In the genomic region with DNA sequence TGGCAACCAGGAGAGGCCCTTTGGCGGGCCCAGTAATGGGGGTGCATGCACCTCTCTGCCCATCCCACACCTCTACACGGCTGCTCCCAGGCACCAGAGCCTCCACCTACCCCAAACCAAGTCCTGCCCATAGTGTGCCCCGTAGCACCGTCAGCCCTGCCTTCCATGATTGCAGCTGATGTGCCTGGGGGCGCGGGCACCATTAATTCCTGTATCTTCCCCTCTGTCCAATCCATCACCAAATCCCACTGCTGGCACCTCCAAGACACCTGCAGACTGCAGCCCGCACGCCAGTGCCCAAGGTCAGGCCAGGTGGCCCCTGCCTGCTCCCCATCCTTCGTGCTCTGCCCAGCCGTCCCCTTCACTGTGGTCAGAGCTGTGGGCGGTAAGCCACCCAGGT, we compare ENCODE assay signal across 12 cellular contexts.
"Had no signal": no experiment of that assay in that cellular context is flagged by ENCODE, and none has a peak within 500 bp of the region (broad histone marks: within the 10 kb centered on the region; RNA-seq: fewer than 3 reads in every experiment).

No MANE protein-coding gene starts in this region.

- DNase-seq: effector CD4-positive, alpha-beta T cell; foreskin melanocyte; islet precursor cell; small intestine; stimulated activated CD4-positive, alpha-beta T cell treated with anti-CD3 and anti-CD28 coated beads, Interleukin-2, amount 100 ng/mL, for 48 hours; stimulated activated naive CD4-positive, alpha-beta T cell treated with Interleukin-2 at 50 U/mL for 16 hours; trophoblast cell had no signal

- H3K9me3 Mint-ChIP-seq: nephron had no signal

- H3K4me3 ChIP-seq: coronary artery, heart left ventricle had no signal

- H3K4me1 Mint-ChIP-seq: mesothelial cell of epicardium, nephron had no signal

- H3K36me3 Mint-ChIP-seq: mesothelial cell of epicardium had no signal

- ATAC-seq: heart left ventricle, left lobe of liver had no signal

- H3K4me3 Mint-ChIP-seq: mesothelial cell of epicardium, nephron had no signal

- H3K27ac Mint-ChIP-seq: mesothelial cell of epicardium, nephron had no signal
